Comparison of ENCODE assay signal across 1 cellular context in the genomic region with DNA sequence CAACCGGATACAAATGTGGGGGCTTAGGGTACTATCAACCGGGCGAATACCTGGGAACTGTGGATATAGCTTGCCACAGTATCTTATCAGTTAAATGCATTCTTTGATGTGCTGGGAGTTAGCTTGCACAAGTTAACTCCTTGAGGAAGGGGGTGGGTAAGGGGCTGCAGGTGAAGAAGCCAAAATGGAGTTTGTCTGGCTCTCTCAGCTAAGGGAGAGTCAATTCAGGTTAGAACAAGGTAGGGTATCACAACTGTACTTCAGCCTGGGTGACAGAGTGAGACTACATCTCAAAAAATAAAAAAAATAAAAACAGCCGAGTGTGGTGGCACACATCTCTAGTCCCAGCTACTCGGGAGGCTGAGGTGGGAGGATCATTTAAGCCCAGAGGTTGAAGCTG.
TF ChIP-seq lines count a peak whose summit lies in the region.

No MANE protein-coding gene starts in this region.

TF ChIP-seq in K562, 482 proteins besides CTCF, POLR2A, EP300 and RAD21 (continued from another document and continues in another):
- TF ChIP-seq ZNF197 (CRISPR knock-in tag; IDR thresholded peaks at IDR 0.05; ENCODE audit: low read depth) = 0 out of 2 replicates have a peak, but pooled peaks have one; percentile 61
- TF ChIP-seq, protein P1, sequence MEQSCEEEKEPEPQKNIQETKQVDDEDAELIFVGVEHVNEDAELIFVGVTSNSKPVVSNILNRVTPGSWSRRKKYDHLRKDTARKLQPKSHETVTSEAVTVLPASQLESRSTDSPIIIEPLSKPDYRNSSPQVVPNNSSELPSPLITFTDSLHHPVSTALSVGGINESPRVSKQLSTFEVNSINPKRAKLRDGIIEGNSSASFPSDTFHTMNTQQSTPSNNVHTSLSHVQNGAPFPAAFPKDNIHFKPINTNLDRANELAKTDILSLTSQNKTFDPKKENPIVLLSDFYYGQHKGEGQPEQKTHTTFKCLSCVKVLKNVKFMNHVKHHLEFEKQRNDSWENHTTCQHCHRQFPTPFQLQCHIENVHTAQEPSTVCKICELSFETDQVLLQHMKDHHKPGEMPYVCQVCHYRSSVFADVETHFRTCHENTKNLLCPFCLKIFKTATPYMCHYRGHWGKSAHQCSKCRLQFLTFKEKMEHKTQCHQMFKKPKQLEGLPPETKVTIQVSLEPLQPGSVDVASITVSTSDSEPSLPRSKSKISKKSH (CRISPR knock-in tag; IDR thresholded peaks at IDR 0.05) = no peak
- no peak for TF ChIP-seq CCAR2 (IDR thresholded peaks at IDR 0.05; ENCODE audit: low read depth, low read length)
- TF ChIP-seq EZH2 (IDR thresholded peaks at IDR 0.05; ENCODE audit: borderline replicate concordance, low read depth, low read length) = no peak
- TF ChIP-seq MAFK (IDR thresholded peaks at IDR 0.05; ENCODE audit: low read length) = no peak
- no peak for TF ChIP-seq ZNF347 (CRISPR knock-in tag; IDR thresholded peaks at IDR 0.05; ENCODE audit: low read depth)
- TF ChIP-seq, protein P2, sequence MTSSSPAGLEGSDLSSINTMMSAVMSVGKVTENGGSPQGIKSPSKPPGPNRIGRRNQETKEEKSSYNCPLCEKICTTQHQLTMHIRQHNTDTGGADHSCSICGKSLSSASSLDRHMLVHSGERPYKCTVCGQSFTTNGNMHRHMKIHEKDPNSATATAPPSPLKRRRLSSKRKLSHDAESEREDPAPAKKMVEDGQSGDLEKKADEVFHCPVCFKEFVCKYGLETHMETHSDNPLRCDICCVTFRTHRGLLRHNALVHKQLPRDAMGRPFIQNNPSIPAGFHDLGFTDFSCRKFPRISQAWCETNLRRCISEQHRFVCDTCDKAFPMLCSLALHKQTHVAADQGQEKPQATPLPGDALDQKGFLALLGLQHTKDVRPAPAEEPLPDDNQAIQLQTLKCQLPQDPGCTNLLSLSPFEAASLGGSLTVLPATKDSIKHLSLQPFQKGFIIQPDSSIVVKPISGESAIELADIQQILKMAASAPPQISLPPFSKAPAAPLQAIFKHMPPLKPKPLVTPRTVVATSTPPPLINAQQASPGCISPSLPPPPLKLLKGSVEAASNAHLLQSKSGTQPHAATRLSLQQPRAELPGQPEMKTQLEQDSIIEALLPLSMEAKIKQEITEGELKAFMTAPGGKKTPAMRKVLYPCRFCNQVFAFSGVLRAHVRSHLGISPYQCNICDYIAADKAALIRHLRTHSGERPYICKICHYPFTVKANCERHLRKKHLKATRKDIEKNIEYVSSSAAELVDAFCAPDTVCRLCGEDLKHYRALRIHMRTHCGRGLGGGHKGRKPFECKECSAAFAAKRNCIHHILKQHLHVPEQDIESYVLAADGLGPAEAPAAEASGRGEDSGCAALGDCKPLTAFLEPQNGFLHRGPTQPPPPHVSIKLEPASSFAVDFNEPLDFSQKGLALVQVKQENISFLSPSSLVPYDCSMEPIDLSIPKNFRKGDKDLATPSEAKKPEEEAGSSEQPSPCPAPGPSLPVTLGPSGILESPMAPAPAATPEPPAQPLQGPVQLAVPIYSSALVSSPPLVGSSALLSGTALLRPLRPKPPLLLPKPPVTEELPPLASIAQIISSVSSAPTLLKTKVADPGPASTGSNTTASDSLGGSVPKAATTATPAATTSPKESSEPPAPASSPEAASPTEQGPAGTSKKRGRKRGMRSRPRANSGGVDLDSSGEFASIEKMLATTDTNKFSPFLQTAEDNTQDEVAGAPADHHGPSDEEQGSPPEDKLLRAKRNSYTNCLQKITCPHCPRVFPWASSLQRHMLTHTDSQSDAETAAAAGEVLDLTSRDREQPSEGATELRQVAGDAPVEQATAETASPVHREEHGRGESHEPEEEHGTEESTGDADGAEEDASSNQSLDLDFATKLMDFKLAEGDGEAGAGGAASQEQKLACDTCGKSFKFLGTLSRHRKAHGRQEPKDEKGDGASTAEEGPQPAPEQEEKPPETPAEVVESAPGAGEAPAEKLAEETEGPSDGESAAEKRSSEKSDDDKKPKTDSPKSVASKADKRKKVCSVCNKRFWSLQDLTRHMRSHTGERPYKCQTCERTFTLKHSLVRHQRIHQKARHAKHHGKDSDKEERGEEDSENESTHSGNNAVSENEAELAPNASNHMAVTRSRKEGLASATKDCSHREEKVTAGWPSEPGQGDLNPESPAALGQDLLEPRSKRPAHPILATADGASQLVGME (CRISPR knock-in tag; IDR thresholded peaks at IDR 0.05) = no peak
- no peak for TF ChIP-seq MBD2 (IDR thresholded peaks at IDR 0.05; ENCODE audit: borderline replicate concordance, low read depth)
- no peak for TF ChIP-seq RBM14 (IDR thresholded peaks at IDR 0.05; ENCODE audit: borderline replicate concordance, insufficient read depth, low read depth, low read length)
- TF ChIP-seq, protein P3, sequence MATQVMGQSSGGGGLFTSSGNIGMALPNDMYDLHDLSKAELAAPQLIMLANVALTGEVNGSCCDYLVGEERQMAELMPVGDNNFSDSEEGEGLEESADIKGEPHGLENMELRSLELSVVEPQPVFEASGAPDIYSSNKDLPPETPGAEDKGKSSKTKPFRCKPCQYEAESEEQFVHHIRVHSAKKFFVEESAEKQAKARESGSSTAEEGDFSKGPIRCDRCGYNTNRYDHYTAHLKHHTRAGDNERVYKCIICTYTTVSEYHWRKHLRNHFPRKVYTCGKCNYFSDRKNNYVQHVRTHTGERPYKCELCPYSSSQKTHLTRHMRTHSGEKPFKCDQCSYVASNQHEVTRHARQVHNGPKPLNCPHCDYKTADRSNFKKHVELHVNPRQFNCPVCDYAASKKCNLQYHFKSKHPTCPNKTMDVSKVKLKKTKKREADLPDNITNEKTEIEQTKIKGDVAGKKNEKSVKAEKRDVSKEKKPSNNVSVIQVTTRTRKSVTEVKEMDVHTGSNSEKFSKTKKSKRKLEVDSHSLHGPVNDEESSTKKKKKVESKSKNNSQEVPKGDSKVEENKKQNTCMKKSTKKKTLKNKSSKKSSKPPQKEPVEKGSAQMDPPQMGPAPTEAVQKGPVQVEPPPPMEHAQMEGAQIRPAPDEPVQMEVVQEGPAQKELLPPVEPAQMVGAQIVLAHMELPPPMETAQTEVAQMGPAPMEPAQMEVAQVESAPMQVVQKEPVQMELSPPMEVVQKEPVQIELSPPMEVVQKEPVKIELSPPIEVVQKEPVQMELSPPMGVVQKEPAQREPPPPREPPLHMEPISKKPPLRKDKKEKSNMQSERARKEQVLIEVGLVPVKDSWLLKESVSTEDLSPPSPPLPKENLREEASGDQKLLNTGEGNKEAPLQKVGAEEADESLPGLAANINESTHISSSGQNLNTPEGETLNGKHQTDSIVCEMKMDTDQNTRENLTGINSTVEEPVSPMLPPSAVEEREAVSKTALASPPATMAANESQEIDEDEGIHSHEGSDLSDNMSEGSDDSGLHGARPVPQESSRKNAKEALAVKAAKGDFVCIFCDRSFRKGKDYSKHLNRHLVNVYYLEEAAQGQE (CRISPR knock-in tag; IDR thresholded peaks at IDR 0.05; ENCODE audit: low read depth) = no peak
- no peak for TF ChIP-seq FOXA1 (IDR thresholded peaks at IDR 0.05; ENCODE audit: borderline replicate concordance)
- TF ChIP-seq ZNF253 (CRISPR knock-in tag; conservative IDR thresholded peaks at IDR 0.05) = no peak
- TF ChIP-seq MTF1 (CRISPR knock-in tag; IDR thresholded peaks at IDR 0.05; ENCODE audit: borderline replicate concordance) = no peak
- TF ChIP-seq, protein P4, sequence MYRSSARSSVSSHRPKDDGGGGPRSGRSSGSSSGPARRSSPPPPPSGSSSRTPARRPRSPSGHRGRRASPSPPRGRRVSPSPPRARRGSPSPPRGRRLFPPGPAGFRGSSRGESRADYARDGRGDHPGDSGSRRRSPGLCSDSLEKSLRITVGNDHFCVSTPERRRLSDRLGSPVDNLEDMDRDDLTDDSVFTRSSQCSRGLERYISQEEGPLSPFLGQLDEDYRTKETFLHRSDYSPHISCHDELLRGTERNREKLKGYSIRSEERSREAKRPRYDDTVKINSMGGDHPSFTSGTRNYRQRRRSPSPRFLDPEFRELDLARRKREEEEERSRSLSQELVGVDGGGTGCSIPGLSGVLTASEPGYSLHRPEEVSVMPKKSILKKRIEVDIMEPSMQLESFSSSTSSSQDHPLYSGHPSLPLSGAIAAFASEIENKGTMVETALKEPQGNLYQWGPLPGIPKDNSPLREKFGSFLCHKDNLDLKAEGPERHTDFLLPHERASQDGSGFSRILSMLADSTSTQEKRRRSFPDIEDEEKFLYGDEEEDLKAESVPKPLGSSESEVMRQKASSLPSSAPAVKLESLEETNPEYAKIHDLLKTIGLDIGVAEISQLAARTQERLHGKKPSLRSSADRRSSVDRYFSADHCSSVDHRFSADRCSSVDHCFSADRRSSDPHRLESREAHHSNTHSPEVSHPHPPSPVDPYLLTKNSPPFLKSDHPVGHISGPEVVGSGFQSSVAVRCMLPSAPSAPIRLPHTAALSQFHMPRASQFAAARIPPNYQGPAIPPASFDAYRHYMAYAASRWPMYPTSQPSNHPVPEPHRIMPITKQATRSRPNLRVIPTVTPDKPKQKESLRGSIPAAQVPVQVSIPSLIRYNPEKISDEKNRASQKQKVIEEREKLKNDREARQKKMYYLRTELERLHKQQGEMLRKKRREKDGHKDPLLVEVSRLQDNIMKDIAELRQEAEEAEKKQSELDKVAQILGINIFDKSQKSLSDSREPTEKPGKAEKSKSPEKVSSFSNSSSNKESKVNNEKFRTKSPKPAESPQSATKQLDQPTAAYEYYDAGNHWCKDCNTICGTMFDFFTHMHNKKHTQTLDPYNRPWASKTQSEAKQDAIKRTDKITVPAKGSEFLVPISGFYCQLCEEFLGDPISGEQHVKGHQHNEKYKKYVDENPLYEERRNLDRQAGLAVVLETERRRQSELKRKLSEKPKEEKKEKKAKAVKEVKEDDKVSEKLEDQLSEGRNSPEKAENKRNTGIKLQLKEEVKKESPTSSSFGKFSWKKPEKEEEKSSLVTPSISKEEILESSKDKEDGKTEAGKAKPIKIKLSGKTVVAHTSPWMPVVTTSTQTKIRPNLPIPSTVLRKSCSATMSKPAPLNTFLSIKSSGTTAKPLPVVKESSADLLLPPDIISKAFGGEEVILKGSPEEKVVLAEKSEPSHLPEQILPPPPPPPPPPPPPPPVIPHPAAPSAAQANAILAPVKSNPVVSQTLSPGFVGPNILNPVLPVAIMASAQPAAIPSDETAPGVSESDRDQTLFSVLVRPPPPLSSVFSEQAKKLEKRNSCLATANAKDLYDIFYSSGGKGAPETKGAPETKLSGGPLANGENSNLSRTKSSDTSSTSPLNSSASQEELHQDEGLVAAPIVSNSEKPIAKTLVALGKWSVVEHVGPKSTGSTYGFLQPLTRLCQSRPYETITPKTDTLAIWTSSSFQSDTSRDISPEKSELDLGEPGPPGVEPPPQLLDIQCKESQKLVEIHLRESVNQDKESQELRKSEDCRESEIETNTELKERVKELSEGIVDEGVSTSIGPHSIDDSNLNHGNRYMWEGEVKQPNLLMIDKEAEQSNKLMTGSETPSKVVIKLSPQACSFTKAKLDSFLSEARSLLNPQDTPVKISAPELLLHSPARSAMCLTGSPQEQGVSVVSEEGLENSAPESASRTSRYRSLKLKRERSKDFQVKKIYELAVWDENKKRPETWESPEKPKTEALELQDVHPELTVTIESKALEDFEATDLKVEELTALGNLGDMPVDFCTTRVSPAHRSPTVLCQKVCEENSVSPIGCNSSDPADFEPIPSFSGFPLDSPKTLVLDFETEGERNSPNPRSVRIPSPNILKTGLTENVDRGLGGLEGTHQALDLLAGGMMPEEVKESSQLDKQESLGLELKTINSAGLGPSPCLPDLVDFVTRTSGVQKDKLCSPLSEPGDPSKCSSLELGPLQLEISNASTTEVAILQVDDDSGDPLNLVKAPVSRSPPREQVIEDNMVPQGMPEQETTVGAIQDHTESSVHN (IDR thresholded peaks at IDR 0.05; ENCODE audit: borderline replicate concordance in 1 of 2, low read depth in 1 of 2) = no peak
- TF ChIP-seq, protein P5, sequence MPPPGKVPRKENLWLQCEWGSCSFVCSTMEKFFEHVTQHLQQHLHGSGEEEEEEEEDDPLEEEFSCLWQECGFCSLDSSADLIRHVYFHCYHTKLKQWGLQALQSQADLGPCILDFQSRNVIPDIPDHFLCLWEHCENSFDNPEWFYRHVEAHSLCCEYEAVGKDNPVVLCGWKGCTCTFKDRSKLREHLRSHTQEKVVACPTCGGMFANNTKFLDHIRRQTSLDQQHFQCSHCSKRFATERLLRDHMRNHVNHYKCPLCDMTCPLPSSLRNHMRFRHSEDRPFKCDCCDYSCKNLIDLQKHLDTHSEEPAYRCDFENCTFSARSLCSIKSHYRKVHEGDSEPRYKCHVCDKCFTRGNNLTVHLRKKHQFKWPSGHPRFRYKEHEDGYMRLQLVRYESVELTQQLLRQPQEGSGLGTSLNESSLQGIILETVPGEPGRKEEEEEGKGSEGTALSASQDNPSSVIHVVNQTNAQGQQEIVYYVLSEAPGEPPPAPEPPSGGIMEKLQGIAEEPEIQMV (tag; conservative IDR thresholded peaks at IDR 0.05; ENCODE audit: low read depth) = 0 out of 2 replicates have a peak, but pooled peaks have one; percentile 35
- TF ChIP-seq ZNF699 (CRISPR knock-in tag; IDR thresholded peaks at IDR 0.05; ENCODE audit: insufficient replicate concordance) = no peak
- TF ChIP-seq TCF7 (IDR thresholded peaks at IDR 0.05; ENCODE audit: borderline replicate concordance) = no peak
- TF ChIP-seq DACH1 (IDR thresholded peaks at IDR 0.05; ENCODE audit: partially characterized antibody) = no peak
- TF ChIP-seq TCFL5 (CRISPR knock-in tag; conservative IDR thresholded peaks at IDR 0.05) = no peak
- TF ChIP-seq, protein P6, sequence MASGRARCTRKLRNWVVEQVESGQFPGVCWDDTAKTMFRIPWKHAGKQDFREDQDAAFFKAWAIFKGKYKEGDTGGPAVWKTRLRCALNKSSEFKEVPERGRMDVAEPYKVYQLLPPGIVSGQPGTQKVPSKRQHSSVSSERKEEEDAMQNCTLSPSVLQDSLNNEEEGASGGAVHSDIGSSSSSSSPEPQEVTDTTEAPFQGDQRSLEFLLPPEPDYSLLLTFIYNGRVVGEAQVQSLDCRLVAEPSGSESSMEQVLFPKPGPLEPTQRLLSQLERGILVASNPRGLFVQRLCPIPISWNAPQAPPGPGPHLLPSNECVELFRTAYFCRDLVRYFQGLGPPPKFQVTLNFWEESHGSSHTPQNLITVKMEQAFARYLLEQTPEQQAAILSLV (tag; IDR thresholded peaks at IDR 0.05) = peak; percentile 59; the same call in 1 of the 2 replicates
- no peak for TF ChIP-seq KHSRP (IDR thresholded peaks at IDR 0.05)
- TF ChIP-seq ZNF146 (CRISPR knock-in tag; IDR thresholded peaks at IDR 0.05; ENCODE audit: unreplicated experiment) = no peak
- no peak for TF ChIP-seq TRIM24 (IDR thresholded peaks at IDR 0.05)
- TF ChIP-seq NFE2L1 (tag; IDR thresholded peaks at IDR 0.05; ENCODE audit: borderline replicate concordance, low read depth) = no peak
- TF ChIP-seq SMARCA4 (IDR thresholded peaks at IDR 0.05) = no peak
- TF ChIP-seq EHMT2 (IDR thresholded peaks at IDR 0.05) = no peak
- TF ChIP-seq ARID2 (IDR thresholded peaks at IDR 0.05) = no peak
- no peak for TF ChIP-seq SRF (CRISPR knock-in tag; IDR thresholded peaks at IDR 0.05)
- 0 out of 2 replicates have a peak, but pooled peaks have one; percentile 65 for TF ChIP-seq ZNF41 (CRISPR knock-in tag; conservative IDR thresholded peaks at IDR 0.05)
- TF ChIP-seq, protein P7, sequence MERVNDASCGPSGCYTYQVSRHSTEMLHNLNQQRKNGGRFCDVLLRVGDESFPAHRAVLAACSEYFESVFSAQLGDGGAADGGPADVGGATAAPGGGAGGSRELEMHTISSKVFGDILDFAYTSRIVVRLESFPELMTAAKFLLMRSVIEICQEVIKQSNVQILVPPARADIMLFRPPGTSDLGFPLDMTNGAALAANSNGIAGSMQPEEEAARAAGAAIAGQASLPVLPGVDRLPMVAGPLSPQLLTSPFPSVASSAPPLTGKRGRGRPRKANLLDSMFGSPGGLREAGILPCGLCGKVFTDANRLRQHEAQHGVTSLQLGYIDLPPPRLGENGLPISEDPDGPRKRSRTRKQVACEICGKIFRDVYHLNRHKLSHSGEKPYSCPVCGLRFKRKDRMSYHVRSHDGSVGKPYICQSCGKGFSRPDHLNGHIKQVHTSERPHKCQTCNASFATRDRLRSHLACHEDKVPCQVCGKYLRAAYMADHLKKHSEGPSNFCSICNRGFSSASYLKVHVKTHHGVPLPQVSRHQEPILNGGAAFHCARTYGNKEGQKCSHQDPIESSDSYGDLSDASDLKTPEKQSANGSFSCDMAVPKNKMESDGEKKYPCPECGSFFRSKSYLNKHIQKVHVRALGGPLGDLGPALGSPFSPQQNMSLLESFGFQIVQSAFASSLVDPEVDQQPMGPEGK (CRISPR knock-in tag; IDR thresholded peaks at IDR 0.05; ENCODE audit: borderline replicate concordance) = no peak
